Comparison of ENCODE assay signal across 8 cellular contexts in the genomic region with DNA sequence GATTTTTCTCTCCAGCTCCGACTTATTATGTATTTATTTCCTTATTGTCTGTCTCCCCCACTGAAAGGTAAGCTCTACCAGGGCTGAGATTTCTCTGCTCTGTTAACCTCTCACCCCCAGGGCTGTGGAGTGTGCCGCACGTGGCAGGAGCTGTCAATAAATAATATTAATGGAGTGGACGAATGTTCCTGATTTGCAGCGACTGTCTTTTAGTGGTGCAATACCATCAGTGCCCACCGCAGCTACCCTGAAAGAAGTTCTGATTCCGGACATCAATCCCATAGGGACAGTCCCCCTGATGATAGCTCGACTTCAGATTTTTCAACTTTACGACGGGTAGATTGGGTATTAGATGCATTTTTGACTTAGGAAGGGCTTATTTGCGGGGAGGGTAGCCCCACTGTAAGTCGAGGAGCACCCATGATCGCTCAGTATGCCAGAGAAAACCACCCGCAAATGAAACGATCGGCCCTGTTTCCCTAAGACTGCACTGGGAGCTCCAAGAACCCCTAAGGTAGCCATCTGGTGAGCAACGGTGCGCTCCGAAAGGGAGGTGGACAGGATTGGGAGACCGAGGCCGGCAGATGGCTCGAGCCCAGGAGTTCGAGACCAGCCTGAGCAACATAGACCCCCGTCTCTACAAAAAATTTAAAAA. TPM values are rescaled to one million over a fixed set of nuclear protein-coding genes. Genes with fewer than 3 reads are reported as not detected.
DNase-seq lines count a peak whose midpoint lies in the region; ATAC-seq and TF ChIP-seq lines count a peak whose summit lies in the region.

No MANE protein-coding gene starts in this region.

- in situ Hi-C loops in SK-MEL-5 (cut with HindIII; ENCODE audit: low pct_unique_long_range_greater_than_20kb, low sequenced_read_pairs): no loop called here

- H3K27me3 Mint-ChIP-seq in activated CD4-positive, alpha-beta T cell treated with anti-CD3 and anti-CD28 coated beads, Interleukin-2, amount 10 ng/mL, durations not matched to agents 24 days and 14 days: peaks cover 20% of the 10 kb centered on the region
- peaks cover 17% of the 10 kb centered on the region for H3K27me3 Mint-ChIP-seq in progenitor cell of endocrine pancreas

- no peak for DNase-seq in activated CD4-positive, alpha-beta T cell treated with anti-CD3 and anti-CD28 coated beads, Interleukin-2, amount 10 ng/mL, durations not matched to agents 24 days and 14 days
- no peak for DNase-seq in activated CD4-positive, alpha-beta T cell treated with anti-CD3 and anti-CD28 coated beads for 1 hour
- DNase-seq in SK-MEL-5 (ENCODE audit: low read depth, low spot score): peak; percentile 1
- no peak for DNase-seq in fibroblast of mammary gland (ENCODE audit: low read depth)
- DNase-seq in progenitor cell of endocrine pancreas (ENCODE audit: low spot score, unreplicated experiment): no peak

- H3K4me3 Mint-ChIP-seq in activated CD4-positive, alpha-beta T cell treated with anti-CD3 and anti-CD28 coated beads, Interleukin-2, amount 10 ng/mL, durations not matched to agents 24 days and 14 days: peak overlapping the region; percentile 85
- peak overlapping the region; percentile 78 for H3K4me3 Mint-ChIP-seq in progenitor cell of endocrine pancreas (ENCODE audit: low read depth)

- H3K4me3 ChIP-seq in fibroblast of mammary gland (ENCODE audit: control insufficient read depth, low read depth, low read length): peak overlapping the region; percentile 63

- intact Hi-C loops in activated CD4-positive, alpha-beta T cell treated with anti-CD3 and anti-CD28 coated beads, Interleukin-2, amount 10 ng/mL, durations not matched to agents 24 days and 14 days (cut with micrococcal nuclease): loop anchor here (1.0 to 10.0 kb wide), 7 partner anchors 15 to 1785 kb away; a partner anchor contains a TSS

- ATAC-seq in HG03460 (IDR thresholded peaks at IDR 0.05; ENCODE audit: unreplicated experiment) (no peak), GM19452 (IDR thresholded peaks at IDR 0.05; ENCODE audit: unreplicated experiment) (no peak), HG03045 (IDR thresholded peaks at IDR 0.05; ENCODE audit: unreplicated experiment) (no peak)

- H3K4me1 Mint-ChIP-seq in activated CD4-positive, alpha-beta T cell treated with anti-CD3 and anti-CD28 coated beads, Interleukin-2, amount 10 ng/mL, durations not matched to agents 24 days and 14 days: peaks cover 41% of the 10 kb centered on the region
- peaks cover 16% of the 10 kb centered on the region for H3K4me1 Mint-ChIP-seq in progenitor cell of endocrine pancreas (ENCODE audit: low read depth)

- peaks cover 8% of the 10 kb centered on the region for H3K36me3 Mint-ChIP-seq in activated CD4-positive, alpha-beta T cell treated with anti-CD3 and anti-CD28 coated beads, Interleukin-2, amount 10 ng/mL, durations not matched to agents 24 days and 14 days (ENCODE audit: low read depth)
- H3K36me3 Mint-ChIP-seq in progenitor cell of endocrine pancreas (ENCODE audit: insufficient read depth): peaks cover 2% of the 10 kb centered on the region

- peak overlapping the region; percentile 70 for H3K27ac Mint-ChIP-seq in activated CD4-positive, alpha-beta T cell treated with anti-CD3 and anti-CD28 coated beads, Interleukin-2, amount 10 ng/mL, durations not matched to agents 24 days and 14 days
- peak overlapping the region; percentile 90 for H3K27ac Mint-ChIP-seq in progenitor cell of endocrine pancreas

- H3K9me3 Mint-ChIP-seq in activated CD4-positive, alpha-beta T cell treated with anti-CD3 and anti-CD28 coated beads, Interleukin-2, amount 10 ng/mL, durations not matched to agents 24 days and 14 days: no peaks in the 10 kb centered on the region
- H3K9me3 Mint-ChIP-seq in progenitor cell of endocrine pancreas (ENCODE audit: low read depth): no peaks in the 10 kb centered on the region

- TF ChIP-seq CTCF in fibroblast of mammary gland (conservative IDR thresholded peaks at IDR 0.05; ENCODE audit: control insufficient read depth, insufficient read depth, low read depth, low read length) (no peak), progenitor cell of endocrine pancreas (IDR thresholded peaks at IDR 0.05; ENCODE audit: unreplicated experiment) (peak; percentile 31)

RNA-seq across cellular contexts. Expression of a gene that starts 1.0 kb away (rescaled TPM):
- 33.2 and 36.2 TPM in 2 replicates for total RNA-seq in activated CD4-positive, alpha-beta T cell treated with anti-CD3 and anti-CD28 coated beads, Interleukin-2, amount 10 ng/mL, durations not matched to agents 24 days and 14 days
- total RNA-seq in SK-MEL-5 (2014; rRNA removed; shearing (Covaris generic)): 22.8 and 23.6 TPM in 2 replicates
- polyA plus RNA-seq in SK-MEL-5 (2015; cell fraction: cytosol; rRNA removed): 10.8 and 14.0 TPM in 2 replicates
- 21.6 and 23.4 TPM in 2 replicates for polyA plus RNA-seq in SK-MEL-5 (2015; cell fraction: nucleus; rRNA removed)
- 41.1 and 43.6 TPM in 2 replicates for total RNA-seq in progenitor cell of endocrine pancreas
